In genomic region chr1:206030714-206031113, GRCh38 we compare ENCODE assay signal across 8 cellular contexts. TPM values are rescaled to one million over a fixed set of nuclear protein-coding genes. Genes with fewer than 3 reads are reported as not detected.
A peak's percentile ranks its signal among the peaks of the same experiment; 100 is the strongest.
DNase-seq lines count a peak whose midpoint lies in the region; ATAC-seq and TF ChIP-seq lines count a peak whose summit lies in the region.

No MANE protein-coding gene starts in this region.

- H3K27ac ChIP-seq in AG04450 (ENCODE audit: low read depth, low read length), result no peak overlapping the region
- no peak overlapping the region for H3K27ac ChIP-seq in dorsolateral prefrontal cortex

- H3K4me3 ChIP-seq in AG04450 (ENCODE audit: low read depth, low read length) (no peak overlapping the region), dorsolateral prefrontal cortex (no peak overlapping the region)

- H3K36me3 Mint-ChIP-seq in activated CD4-positive, alpha-beta T cell treated with anti-CD3 and anti-CD28 coated beads, Interleukin-2, amount 10 ng/mL, durations not matched to agents 24 days and 14 days (ENCODE audit: low read depth), result no peaks in the 10 kb centered on the region

- peak; percentile 27 for DNase-seq in AG04450 (ENCODE audit: low read depth, low spot score)
- DNase-seq in NCI-H526 (lab: John Stamatoyannopoulos, UW), result peak; percentile 60 to 80
- peak; percentile 92 for DNase-seq in activated CD4-positive, alpha-beta T cell treated with anti-CD3 and anti-CD28 coated beads, Interleukin-2, amount 10 ng/mL, durations not matched to agents 24 days and 14 days
- peak; percentile 33 to 77 (median 73) for DNase-seq in dorsolateral prefrontal cortex
- DNase-seq in lung microvascular endothelial cell (ENCODE audit: low read depth in 2 of 2), result peak; percentile 64 to 83
- DNase-seq in stimulated activated CD8-positive, alpha-beta memory T cell treated with anti-CD3 and anti-CD28 coated beads, Interleukin-15, amount 100 ng/mL, for 48 hours (ENCODE audit: low read depth in 2 of 2), result peak; percentile 38 to 48

- H3K27me3 Mint-ChIP-seq in activated CD4-positive, alpha-beta T cell treated with anti-CD3 and anti-CD28 coated beads, Interleukin-2, amount 10 ng/mL, durations not matched to agents 24 days and 14 days, result peaks cover 61% of the 10 kb centered on the region

- no peak overlapping the region for H3K27ac Mint-ChIP-seq in activated CD4-positive, alpha-beta T cell treated with anti-CD3 and anti-CD28 coated beads, Interleukin-2, amount 10 ng/mL, durations not matched to agents 24 days and 14 days

- POLR2A ChIA-PET in AG04450 (lab: Yijun Ruan, JAX), result no interaction called here

- H3K27me3 ChIP-seq in AG04450 (ENCODE audit: control insufficient read depth, insufficient read depth, low read length) (peaks cover 57% of the 10 kb centered on the region), dorsolateral prefrontal cortex (no peaks in the 10 kb centered on the region)

- TF ChIP-seq CTCF in AG04450 (IDR thresholded peaks at IDR 0.05; ENCODE audit: low read depth, low read length), result peak; percentile 96
- peak; percentile 47 to 84 (median 74) for TF ChIP-seq CTCF in dorsolateral prefrontal cortex (IDR thresholded peaks at IDR 0.05 in 54 of 56, conservative IDR thresholded peaks at IDR 0.05 in 2 of 56; ENCODE audit: low read depth in 1 of 56, partially characterized antibody in 56 of 56)

- CTCF ChIA-PET in AG04450 (lab: Charles Lee), result interaction anchor here (0.6 to 2.7 kb wide), 22 partner anchors 9 to 1887 kb away, joined by 3 to 27 read pairs (median 5); partner anchors contain the start of gene RAB7B

- H3K9me3 Mint-ChIP-seq in activated CD4-positive, alpha-beta T cell treated with anti-CD3 and anti-CD28 coated beads, Interleukin-2, amount 10 ng/mL, durations not matched to agents 24 days and 14 days, result no peaks in the 10 kb centered on the region

- H3K4me1 Mint-ChIP-seq in activated CD4-positive, alpha-beta T cell treated with anti-CD3 and anti-CD28 coated beads, Interleukin-2, amount 10 ng/mL, durations not matched to agents 24 days and 14 days, result peaks cover 6% of the 10 kb centered on the region

- ATAC-seq in GM18858 (IDR thresholded peaks at IDR 0.05; ENCODE audit: unreplicated experiment) (peak; percentile 73), HG03558 (IDR thresholded peaks at IDR 0.05; ENCODE audit: extremely low read depth, unreplicated experiment) (peak; percentile 64)

- no peak overlapping the region for H3K4me3 Mint-ChIP-seq in activated CD4-positive, alpha-beta T cell treated with anti-CD3 and anti-CD28 coated beads, Interleukin-2, amount 10 ng/mL, durations not matched to agents 24 days and 14 days

- intact Hi-C loops in activated CD4-positive, alpha-beta T cell treated with anti-CD3 and anti-CD28 coated beads, Interleukin-2, amount 10 ng/mL, durations not matched to agents 24 days and 14 days (cut with micrococcal nuclease), result loop anchor here (1.0 kb wide), 1 partner anchor 76 kb away; no protein-coding TSS in a partner anchor
- intact Hi-C loops in dorsolateral prefrontal cortex (cut with DNase I), result loop anchor here (2.0 to 10.0 kb wide), 2 partner anchors 74 to 76 kb away; no protein-coding TSS in a partner anchor

- peaks cover 2% of the 10 kb centered on the region; the same call in 1 of the 2 replicates for H3K9me3 ChIP-seq in AG04450 (ENCODE audit: control insufficient read depth, insufficient read depth, low read length)

RNA-seq across cellular contexts. Expression of gene CTSE, which starts 7.0 kb away (rescaled TPM):
- polyA plus RNA-seq in AG04450 (2011; rRNA removed), result not detected in 2 replicates
- polyA minus RNA-seq in AG04450 (2011; rRNA and poly(A)+ RNA removed), result not detected in 2 replicates
- not detected in 2 replicates for total RNA-seq in activated CD4-positive, alpha-beta T cell treated with anti-CD3 and anti-CD28 coated beads, Interleukin-2, amount 10 ng/mL, durations not matched to agents 24 days and 14 days
- total RNA-seq in dorsolateral prefrontal cortex, result not detected
- total RNA-seq in lung microvascular endothelial cell, result not detected in 2 replicates

RNA-seq across cellular contexts. Expression of gene RHEX, which starts 22.3 kb away (rescaled TPM):
- not detected in 2 replicates for polyA plus RNA-seq in AG04450 (2011; rRNA removed)
- not detected in 2 replicates for polyA minus RNA-seq in AG04450 (2011; rRNA and poly(A)+ RNA removed)
- not detected in 2 replicates for total RNA-seq in activated CD4-positive, alpha-beta T cell treated with anti-CD3 and anti-CD28 coated beads, Interleukin-2, amount 10 ng/mL, durations not matched to agents 24 days and 14 days
- total RNA-seq in dorsolateral prefrontal cortex (1 to 10 TPM in 1 of 120 experiments, under 1 TPM in 5, not detected in 114; 0.21 to 1.1 (median 0.33) TPM), lung microvascular endothelial cell (not detected in 2 replicates)

RNA-seq across cellular contexts. Expression of gene RAB7B, which starts 27.5 kb away (rescaled TPM):
- polyA plus RNA-seq in AG04450 (2011; rRNA removed), result 16.5 and 17.5 TPM in 2 replicates
- 17.1 and 17.8 TPM in 2 replicates for polyA minus RNA-seq in AG04450 (2011; rRNA and poly(A)+ RNA removed)
- total RNA-seq in activated CD4-positive, alpha-beta T cell treated with anti-CD3 and anti-CD28 coated beads, Interleukin-2, amount 10 ng/mL, durations not matched to agents 24 days and 14 days, result not detected in 2 replicates
- total RNA-seq in dorsolateral prefrontal cortex (1 to 10 TPM in 103 of 120 experiments, under 1 TPM in 17; 0.43 to 6.5 (median 2.0) TPM), lung microvascular endothelial cell (not detected in 2 replicates)

Comparison
In these comparisons a context has a peak if more than half of its experiments do, and no peak if none do; other contexts are left out.
1. DNase-seq: peak in every context shown above with its lines; median percentile 92 in activated CD4-positive, alpha-beta T cell treated with anti-CD3 and anti-CD28 coated beads, Interleukin-2, amount 10 ng/mL, durations not matched to agents 24 days and 14 days; 74 in lung microvascular endothelial cell; 73 in dorsolateral prefrontal cortex; 70 in NCI-H526; 43 in stimulated activated CD8-positive, alpha-beta memory T cell treated with anti-CD3 and anti-CD28 coated beads, Interleukin-15, amount 100 ng/mL, for 48 hours; 27 in AG04450.